9 cellular contexts compared by ENCODE assay signal in the genomic region with DNA sequence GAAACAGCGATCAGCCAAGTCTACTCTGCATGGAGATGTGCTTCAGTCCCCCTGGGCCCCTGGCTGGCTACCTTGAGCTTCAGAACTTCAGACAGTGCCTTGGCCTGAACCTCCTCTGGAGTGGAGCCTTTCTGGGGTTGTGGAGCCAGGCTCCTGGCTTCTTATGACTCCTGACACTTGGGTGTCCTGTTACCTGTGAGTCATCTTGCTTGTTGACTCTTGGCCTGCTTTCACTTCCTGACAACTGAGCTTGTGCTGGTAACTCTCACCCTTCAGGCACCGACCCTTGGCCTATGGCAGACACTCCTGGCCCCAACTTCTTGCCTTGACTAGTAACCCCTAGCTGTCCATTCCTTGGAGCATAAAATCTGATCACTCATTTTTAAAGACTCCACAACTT. TPM values are rescaled to one million over a fixed set of nuclear protein-coding genes. Genes with fewer than 3 reads are reported as not detected.
DNase-seq lines count a peak whose midpoint lies in the region; ATAC-seq and TF ChIP-seq lines count a peak whose summit lies in the region.
"Had no signal": no experiment of that assay in that cellular context is flagged by ENCODE, and none has a peak within 500 bp of the region (broad histone marks: within the 10 kb centered on the region; RNA-seq: fewer than 3 reads in every experiment).

No MANE protein-coding gene starts in this region.

- H3K4me1 ChIP-seq in mammary epithelial cell (ENCODE audit: insufficient read depth, low read length): peaks cover 6% of the 10 kb centered on the region

- H3K27me3 ChIP-seq in mammary epithelial cell (ENCODE audit: insufficient read depth, low read length): no peaks in the 10 kb centered on the region

- TF ChIP-seq EP300 in Ishikawa (IDR thresholded peaks at IDR 0.05; ENCODE audit: borderline replicate concordance): no peak; the same call in 1 of the 2 replicates

- peak overlapping the region; percentile 15 for H3K27ac ChIP-seq in mammary epithelial cell (ENCODE audit: insufficient read depth, low read depth, low read length)

- H3K4me2 ChIP-seq in mammary epithelial cell (ENCODE audit: insufficient read depth, low read depth, low read length): peak overlapping the region; percentile 57

- no TSS peak for BruUV-seq in mammary epithelial cell (replicated peaks; lab: Mats Ljungman, UMichigan)

- H3K9me3 ChIP-seq in mammary epithelial cell (replicated peaks; ENCODE audit: insufficient read depth, low read length): no peaks in the 10 kb centered on the region

- no peak overlapping the region for H3K9ac ChIP-seq in mammary epithelial cell (ENCODE audit: insufficient read depth, low read length)

- CTCF ChIA-PET in mammary epithelial cell (lab: Charles Lee; ENCODE audit: low non-redundant PET): interaction anchor here (0.6 to 0.7 kb wide), 2 partner anchors 246 to 333 kb away, joined by 4 to 8 read pairs; no protein-coding TSS in a partner anchor

- no peaks in the 10 kb centered on the region for H3K79me2 ChIP-seq in mammary epithelial cell (ENCODE audit: insufficient read depth, low read length)

- peak; percentile 98 for ATAC-seq in GM18499 (IDR thresholded peaks at IDR 0.05; ENCODE audit: insufficient read depth, unreplicated experiment)
- ATAC-seq in stimulated activated naive B cell treated with anti-CD40 and anti-IgM and Interleukin-4, amounts not matched to agents 10 μg/mL and 1 μg/mL and 100 μg/mL, for 72 hours (replicated peaks): peak; percentile 88 to 89

- no peak overlapping the region for H3K4me3 Mint-ChIP-seq in stimulated activated naive B cell treated with anti-CD40 and anti-IgM and Interleukin-4, amounts not matched to agents 10 μg/mL and 1 μg/mL and 100 μg/mL, for 72 hours
- H3K4me3 Mint-ChIP-seq: memory B cell had no signal

- peaks cover 0 to 4% of the 10 kb centered on the region in 2 donors for H3K9me3 Mint-ChIP-seq in stimulated activated naive B cell treated with anti-CD40 and anti-IgM and Interleukin-4, amounts not matched to agents 10 μg/mL and 1 μg/mL and 100 μg/mL, for 72 hours
- H3K9me3 Mint-ChIP-seq: memory B cell had no signal

- TF ChIP-seq CTCF in mammary epithelial cell (conservative IDR thresholded peaks at IDR 0.05 in 1 of 2, IDR thresholded peaks at IDR 0.05 in 1 of 2; ENCODE audit: extremely low read depth in 1 of 2, insufficient read depth in 1 of 2, low read depth in 1 of 2, low read length in 2 of 2): no peak

- no peaks in the 10 kb centered on the region for H4K20me1 ChIP-seq in mammary epithelial cell (ENCODE audit: insufficient read depth, low read length)

- H3K27me3 Mint-ChIP-seq in stimulated activated naive B cell treated with anti-CD40 and anti-IgM and Interleukin-4, amounts not matched to agents 10 μg/mL and 1 μg/mL and 100 μg/mL, for 72 hours: no peaks in the 10 kb centered on the region

- no peak overlapping the region for H3K4me3 ChIP-seq in mammary epithelial cell (replicated peaks in 1 of 3; ENCODE audit: insufficient read depth in 1 of 3, low read depth in 2 of 3, low read length in 3 of 3)

- intact Hi-C loops in mammary epithelial cell (cut with micrococcal nuclease): no loop called here

- H3K36me3 ChIP-seq in mammary epithelial cell (ENCODE audit: insufficient read depth, low read length): no peaks in the 10 kb centered on the region

- no peak for TF ChIP-seq RAD21 in Ishikawa (IDR thresholded peaks at IDR 0.05; ENCODE audit: low read depth)

- dilution Hi-C loops in mammary epithelial cell (cut with HindIII; ENCODE audit: low sequenced_read_pairs): no loop called here

- in situ Hi-C loops in mammary epithelial cell (cut with MboI; ENCODE audit: low sequenced_read_pairs in 2 of 2): loop anchor here in 1 of 2 donors (25.0 kb wide), 1 partner anchor 313 kb away; no protein-coding TSS in a partner anchor

- no peak overlapping the region for H3K27ac Mint-ChIP-seq in stimulated activated naive B cell treated with anti-CD40 and anti-IgM and Interleukin-4, amounts not matched to agents 10 μg/mL and 1 μg/mL and 100 μg/mL, for 72 hours
- H3K27ac Mint-ChIP-seq: memory B cell had no signal

- H3K4me1 Mint-ChIP-seq in stimulated activated naive B cell treated with anti-CD40 and anti-IgM and Interleukin-4, amounts not matched to agents 10 μg/mL and 1 μg/mL and 100 μg/mL, for 72 hours: peaks cover 4 to 5% of the 10 kb centered on the region in 2 donors
- H3K4me1 Mint-ChIP-seq: memory B cell had no signal

- WGBS in mammary epithelial cell (ENCODE audit: low coverage, missing lambda C conversion rate): 0% methylated on average over 2 of the region's 2 CpGs

- H3K36me3 Mint-ChIP-seq in stimulated activated naive B cell treated with anti-CD40 and anti-IgM and Interleukin-4, amounts not matched to agents 10 μg/mL and 1 μg/mL and 100 μg/mL, for 72 hours: no peaks in the 10 kb centered on the region
- H3K36me3 Mint-ChIP-seq: memory B cell had no signal

- DNase-seq in H4 (ENCODE audit: low spot score) (peak; percentile 22), mammary epithelial cell (peak; percentile 76), KG1 (lab: John Stamatoyannopoulos, UW) (no peak), NCI-H345 (lab: John Stamatoyannopoulos, UW) (no peak), NCI-H526 (lab: John Stamatoyannopoulos, UW) (no peak)
- DNase-seq in stimulated activated naive B cell treated with anti-CD40 and anti-IgM and Interleukin-4, amounts not matched to agents 10 μg/mL and 1 μg/mL and 100 μg/mL, for 72 hours: no peak

- peak overlapping the region; percentile 71 for H2AFZ ChIP-seq in mammary epithelial cell (ENCODE audit: low read depth, low read length)

TF ChIP-seq in Ishikawa, 13 proteins besides CTCF, POLR2A, EP300 and RAD21:
- TF ChIP-seq, protein P1, sequence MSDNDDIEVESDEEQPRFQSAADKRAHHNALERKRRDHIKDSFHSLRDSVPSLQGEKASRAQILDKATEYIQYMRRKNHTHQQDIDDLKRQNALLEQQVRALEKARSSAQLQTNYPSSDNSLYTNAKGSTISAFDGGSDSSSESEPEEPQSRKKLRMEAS (IDR thresholded peaks at IDR 0.05): 0 out of 2 replicates have a peak, but pooled peaks have one; percentile 28
- TF ChIP-seq, protein P2, sequence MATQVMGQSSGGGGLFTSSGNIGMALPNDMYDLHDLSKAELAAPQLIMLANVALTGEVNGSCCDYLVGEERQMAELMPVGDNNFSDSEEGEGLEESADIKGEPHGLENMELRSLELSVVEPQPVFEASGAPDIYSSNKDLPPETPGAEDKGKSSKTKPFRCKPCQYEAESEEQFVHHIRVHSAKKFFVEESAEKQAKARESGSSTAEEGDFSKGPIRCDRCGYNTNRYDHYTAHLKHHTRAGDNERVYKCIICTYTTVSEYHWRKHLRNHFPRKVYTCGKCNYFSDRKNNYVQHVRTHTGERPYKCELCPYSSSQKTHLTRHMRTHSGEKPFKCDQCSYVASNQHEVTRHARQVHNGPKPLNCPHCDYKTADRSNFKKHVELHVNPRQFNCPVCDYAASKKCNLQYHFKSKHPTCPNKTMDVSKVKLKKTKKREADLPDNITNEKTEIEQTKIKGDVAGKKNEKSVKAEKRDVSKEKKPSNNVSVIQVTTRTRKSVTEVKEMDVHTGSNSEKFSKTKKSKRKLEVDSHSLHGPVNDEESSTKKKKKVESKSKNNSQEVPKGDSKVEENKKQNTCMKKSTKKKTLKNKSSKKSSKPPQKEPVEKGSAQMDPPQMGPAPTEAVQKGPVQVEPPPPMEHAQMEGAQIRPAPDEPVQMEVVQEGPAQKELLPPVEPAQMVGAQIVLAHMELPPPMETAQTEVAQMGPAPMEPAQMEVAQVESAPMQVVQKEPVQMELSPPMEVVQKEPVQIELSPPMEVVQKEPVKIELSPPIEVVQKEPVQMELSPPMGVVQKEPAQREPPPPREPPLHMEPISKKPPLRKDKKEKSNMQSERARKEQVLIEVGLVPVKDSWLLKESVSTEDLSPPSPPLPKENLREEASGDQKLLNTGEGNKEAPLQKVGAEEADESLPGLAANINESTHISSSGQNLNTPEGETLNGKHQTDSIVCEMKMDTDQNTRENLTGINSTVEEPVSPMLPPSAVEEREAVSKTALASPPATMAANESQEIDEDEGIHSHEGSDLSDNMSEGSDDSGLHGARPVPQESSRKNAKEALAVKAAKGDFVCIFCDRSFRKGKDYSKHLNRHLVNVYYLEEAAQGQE (IDR thresholded peaks at IDR 0.05; ENCODE audit: low read depth): peak; percentile 45; the same call in 1 of the 2 replicates
- no peak for TF ChIP-seq FOXM1 (IDR thresholded peaks at IDR 0.05; ENCODE audit: borderline replicate concordance, low read depth)

RNA-seq across cellular contexts. Expression of a gene that starts 46.5 kb away (rescaled TPM):
- total RNA-seq in H4 (2014; rRNA removed; shearing (Covaris generic)): 2.4 and 3.6 TPM in 2 replicates
- total RNA-seq in mammary epithelial cell: under 1 TPM in 1 of 2 donors, not detected in 1; 0.67 TPM
- 0.08 TPM for polyA plus RNA-seq in mammary epithelial cell
- polyA minus RNA-seq in mammary epithelial cell: not detected

RNA-seq across cellular contexts. Expression of a gene that starts 52.1 kb away (rescaled TPM):
- 17.7 and 26.5 TPM in 2 replicates for total RNA-seq in H4 (2014; rRNA removed; shearing (Covaris generic))
- 10 to 100 TPM; 34.3 to 42.0 TPM for total RNA-seq in mammary epithelial cell
- polyA plus RNA-seq in mammary epithelial cell: 20.0 TPM
- polyA minus RNA-seq in mammary epithelial cell: 36.3 TPM

Comparison
In these comparisons a context has a peak if more than half of its experiments do, and no peak if none do; other contexts are left out.
1. DNase-seq: peak in H4 (single experiment) and mammary epithelial cell (single experiment); none in stimulated activated naive B cell treated with anti-CD40 and anti-IgM and Interleukin-4, amounts not matched to agents 10 μg/mL and 1 μg/mL and 100 μg/mL, for 72 hours (single experiment), KG1 (single experiment), NCI-H345 (single experiment) and NCI-H526 (0 of 2).